19 cellular contexts compared by ENCODE assay signal in the genomic region with DNA sequence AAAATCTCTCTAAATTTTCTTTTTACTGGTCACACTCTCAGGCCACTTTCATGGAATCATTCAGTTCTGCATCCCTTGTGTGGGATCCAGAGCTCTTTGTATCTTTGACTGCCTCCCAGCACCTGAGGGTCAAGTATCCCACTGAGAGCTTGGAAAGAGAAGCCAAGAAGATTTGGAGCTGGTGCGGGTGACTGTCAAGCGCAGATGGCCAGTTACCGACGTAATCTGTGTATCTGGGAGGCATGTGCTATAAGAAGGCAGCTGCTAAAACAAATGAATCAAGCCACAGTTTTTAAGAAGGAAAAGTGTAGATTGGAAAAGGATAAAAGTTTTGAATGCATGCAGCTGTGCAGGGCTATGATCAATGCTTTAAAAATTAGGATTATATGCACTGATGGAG. TPM values are rescaled to one million over a fixed set of nuclear protein-coding genes. Genes with fewer than 3 reads are reported as not detected.
DNase-seq lines count a peak whose midpoint lies in the region; FAIRE-seq and TF ChIP-seq lines count a peak whose summit lies in the region.
"Had no signal": no experiment of that assay in that cellular context is flagged by ENCODE, and none has a peak within 500 bp of the region (broad histone marks: within the 10 kb centered on the region; RNA-seq: fewer than 3 reads in every experiment).

No MANE protein-coding gene starts in this region.

- intact Hi-C loops in dorsolateral prefrontal cortex (cut with DNase I): loop anchor here in 1 of 2 donors (1.0 to 5.0 kb wide), 3 partner anchors 64 to 156 kb away; no protein-coding TSS in a partner anchor
- intact Hi-C loops in activated CD4-positive, alpha-beta memory T cell treated with anti-CD3 and anti-CD28 coated beads for 36 hours (cut with micrococcal nuclease): no loop called here

- DNase-seq in C1 segment of cervical spinal cord (lab: John Stamatoyannopoulos, UW): peak in 8 of 14 donors; percentile 5 to 94 (median 39)
- peak; percentile 91 to 95 for DNase-seq in SJCRH30
- peak in 5 of 10 donors; percentile 28 to 84 (median 41) for DNase-seq in dorsolateral prefrontal cortex
- peak in 33 of 56 donors; percentile 3 to 69 (median 35) for DNase-seq in nucleus accumbens (lab: John Stamatoyannopoulos, UW)
- no peak for DNase-seq in KBM-7
- DNase-seq in activated CD4-positive, alpha-beta memory T cell treated with anti-CD3 and anti-CD28 coated beads for 36 hours: no peak
- DNase-seq in H54 (ENCODE audit: insufficient read length, low spot score): no peak
- no peak for DNase-seq in activated naive CD4-positive, alpha-beta T cell (lab: John Stamatoyannopoulos, UW)
- DNase-seq: activated naive CD4-positive, alpha-beta T cell treated with anti-CD3 and anti-CD28 coated beads, Interleukin-2, amount 50 U/mL, for 16 hours; COR-L47; GF-D8; naive thymus-derived CD8-positive, alpha-beta T cell; NCI-H2171; stimulated activated naive CD4-positive, alpha-beta T cell; T-cell had no signal

- no peaks in the 10 kb centered on the region for H3K27me3 ChIP-seq in SJCRH30
- no peaks in the 10 kb centered on the region for H3K27me3 ChIP-seq in dorsolateral prefrontal cortex
- H3K27me3 ChIP-seq: hepatocyte, sigmoid colon had no signal

- peak in 1 of 56 donors; percentile 3 for TF ChIP-seq CTCF in dorsolateral prefrontal cortex (IDR thresholded peaks at IDR 0.05 in 54 of 56, conservative IDR thresholded peaks at IDR 0.05 in 2 of 56; ENCODE audit: low read depth in 1 of 56, partially characterized antibody in 56 of 56)

- POLR2A ChIA-PET in activated CD4-positive, alpha-beta memory T cell treated with anti-CD3 and anti-CD28 coated beads for 36 hours (lab: Charles Lee): no interaction called here

- FAIRE-seq in H54 (lab: Jason Lieb, UNC): no peak
- FAIRE-seq: colon had no signal

- peak overlapping the region; percentile 96 for H3K27ac ChIP-seq in SJCRH30
- H3K27ac ChIP-seq in dorsolateral prefrontal cortex: peak overlapping the region; percentile 57 to 99 (median 94)
- H3K27ac ChIP-seq: hepatocyte had no signal

- in situ Hi-C loops in KBM-7 (cut with MboI; ENCODE audit: low pct_unique_long_range_greater_than_20kb, low sequenced_read_pairs): no loop called here

- H3K9me3 Mint-ChIP-seq in activated CD4-positive, alpha-beta memory T cell treated with anti-CD3 and anti-CD28 coated beads for 36 hours: no peaks in the 10 kb centered on the region
- H3K9me3 Mint-ChIP-seq: naive thymus-derived CD8-positive, alpha-beta T cell had no signal

- no peaks in the 10 kb centered on the region for H3K4me1 Mint-ChIP-seq in activated CD4-positive, alpha-beta memory T cell treated with anti-CD3 and anti-CD28 coated beads for 36 hours (ENCODE audit: low read depth)
- H3K4me1 Mint-ChIP-seq: naive thymus-derived CD8-positive, alpha-beta T cell; T-cell had no signal

- no peak overlapping the region for H3K4me3 Mint-ChIP-seq in activated CD4-positive, alpha-beta memory T cell treated with anti-CD3 and anti-CD28 coated beads for 36 hours
- H3K4me3 Mint-ChIP-seq: naive thymus-derived CD8-positive, alpha-beta T cell; T-cell had no signal

- H3K9me3 ChIP-seq in SJCRH30 (replicated peaks): no peaks in the 10 kb centered on the region; the same call in 1 of the 2 replicates

- CTCF ChIA-PET in activated CD4-positive, alpha-beta memory T cell treated with anti-CD3 and anti-CD28 coated beads for 36 hours (lab: Charles Lee): no interaction called here

- no peaks in the 10 kb centered on the region for H3K27me3 Mint-ChIP-seq in activated CD4-positive, alpha-beta memory T cell treated with anti-CD3 and anti-CD28 coated beads for 36 hours

- TF ChIP-seq POLR2A in H54 (IDR thresholded peaks at IDR 0.05; ENCODE audit: low read depth, low read length): no peak

- no peaks in the 10 kb centered on the region for H3K36me3 ChIP-seq in SJCRH30
- H3K36me3 ChIP-seq: sigmoid colon had no signal

- H3K4me3 ChIP-seq in SJCRH30 (no peak overlapping the region), dorsolateral prefrontal cortex (peak overlapping the region in 55 of 59 donors; percentile 1 to 64 (median 37))
- H3K4me3 ChIP-seq: hepatocyte, sigmoid colon had no signal

- H3K4me1 ChIP-seq in SJCRH30: peaks cover 56% of the 10 kb centered on the region
- H3K4me1 ChIP-seq: sigmoid colon had no signal

- H3K27ac Mint-ChIP-seq in activated CD4-positive, alpha-beta memory T cell treated with anti-CD3 and anti-CD28 coated beads for 36 hours: no peak overlapping the region
- H3K27ac Mint-ChIP-seq: naive thymus-derived CD8-positive, alpha-beta T cell; T-cell had no signal

- H3K36me3 Mint-ChIP-seq in activated CD4-positive, alpha-beta memory T cell treated with anti-CD3 and anti-CD28 coated beads for 36 hours: no peaks in the 10 kb centered on the region
- H3K36me3 Mint-ChIP-seq: naive thymus-derived CD8-positive, alpha-beta T cell; T-cell had no signal

RNA-seq across cellular contexts. Expression of gene CPB1, which starts 36.3 kb away (rescaled TPM):
- not detected in 2 replicates for total RNA-seq in SJCRH30 (2014; rRNA removed; shearing (Covaris generic))
- total RNA-seq in dorsolateral prefrontal cortex: 1 to 10 TPM in 61 of 120 experiments, under 1 TPM in 33, not detected in 26; 0.21 to 8.7 (median 1.3) TPM
- not detected for total RNA-seq in activated CD4-positive, alpha-beta memory T cell treated with anti-CD3 and anti-CD28 coated beads for 36 hours
- total RNA-seq: hepatocyte; naive thymus-derived CD8-positive, alpha-beta T cell; OCI-LY7 had no signal

Comparison
In these comparisons a context has a peak if more than half of its experiments do, and no peak if none do; other contexts are left out.
1. DNase-seq: peak in C1 segment of cervical spinal cord (8 of 14), SJCRH30 (2 of 2) and nucleus accumbens (33 of 56); none in KBM-7 (single experiment), activated CD4-positive, alpha-beta memory T cell treated with anti-CD3 and anti-CD28 coated beads for 36 hours (single experiment), H54 (single experiment) and activated naive CD4-positive, alpha-beta T cell (0 of 4).